Comparison of ENCODE assay signal across 24 cellular contexts in the genomic region with DNA sequence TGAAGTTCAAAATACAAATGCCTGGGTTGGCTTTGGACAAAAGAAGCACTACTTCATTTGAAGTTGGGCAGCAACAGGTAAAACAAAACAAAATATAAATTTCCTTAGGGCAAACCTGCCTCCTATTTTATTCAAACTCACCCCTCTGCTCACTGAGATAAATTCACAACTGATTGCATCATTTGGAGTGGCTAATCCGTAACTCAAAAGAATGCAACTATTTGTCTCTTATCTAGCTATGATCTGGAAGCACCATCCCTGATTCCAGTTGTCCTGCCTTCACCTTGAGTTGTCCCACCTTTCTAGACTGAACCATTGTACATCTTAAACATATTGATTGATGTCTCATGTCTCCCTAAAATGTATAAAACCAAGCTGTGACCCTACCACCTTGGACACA.
DNase-seq lines count a peak whose midpoint lies in the region; ATAC-seq, FAIRE-seq and TF ChIP-seq lines count a peak whose summit lies in the region.
"Had no signal": no experiment of that assay in that cellular context is flagged by ENCODE, and none has a peak within 500 bp of the region (broad histone marks: within the 10 kb centered on the region; RNA-seq: fewer than 3 reads in every experiment).

No MANE protein-coding gene starts in this region.

- no peak overlapping the region for H3K4ac ChIP-seq in H1 (replicated peaks; ENCODE audit: insufficient read length, low read depth, low read length)
- H3K4ac ChIP-seq in mesendoderm (ENCODE audit: low read depth, low read length), result peak overlapping the region; percentile 70

- H3K79me1 ChIP-seq in H1 (ENCODE audit: low read depth, low read length) (no peaks in the 10 kb centered on the region), mesendoderm (ENCODE audit: low read length) (no peaks in the 10 kb centered on the region)

- TF ChIP-seq EP300 in HepG2 (IDR thresholded peaks at IDR 0.05; ENCODE audit: low read depth in 2 of 2, low read length in 2 of 2) (no peak), HepG2 (CRISPR knock-in tag; IDR thresholded peaks at IDR 0.05; ENCODE audit: borderline replicate concordance) (no peak), H1 (IDR thresholded peaks at IDR 0.05; ENCODE audit: borderline replicate concordance in 1 of 2, low read depth in 2 of 2, low read length in 2 of 2) (no peak)

- no peaks in the 10 kb centered on the region for H3K36me3 ChIP-seq in HepG2 (replicated peaks in 1 of 2; ENCODE audit: control insufficient read depth in 1 of 2, insufficient read depth in 2 of 2, low read length in 2 of 2)
- no peaks in the 10 kb centered on the region for H3K36me3 ChIP-seq in right lobe of liver
- no peaks in the 10 kb centered on the region for H3K36me3 ChIP-seq in H1 (ENCODE audit: control insufficient read depth in 2 of 4, insufficient read depth in 4 of 4, low read length in 3 of 4)
- H3K36me3 ChIP-seq in mesendoderm (ENCODE audit: control insufficient read depth, insufficient read depth, low read length), result no peaks in the 10 kb centered on the region
- H3K36me3 ChIP-seq: BLaER1 treated with 17β-estradiol and CSF1 and Interleukin-3, amounts not matched to agents 10 nM and 100 nM had no signal

- H4K5ac ChIP-seq in H1 (ENCODE audit: insufficient read length, low read depth, low read length) (no peak overlapping the region), mesendoderm (ENCODE audit: low read length) (no peak overlapping the region)

- H4K91ac ChIP-seq in H1 (replicated peaks; ENCODE audit: insufficient read length, low read length), result no peak overlapping the region

- H2BK15ac ChIP-seq in H1 (ENCODE audit: low read length) (no peak overlapping the region), mesendoderm (replicated peaks; ENCODE audit: low read depth) (no peak overlapping the region)

- H3K4me2 ChIP-seq in HepG2 (ENCODE audit: low read depth, low read length) (no peak overlapping the region), H1 (ENCODE audit: insufficient read depth in 1 of 2, low read depth in 2 of 2, low read length in 2 of 2) (no peak overlapping the region), mesendoderm (ENCODE audit: low read length) (no peak overlapping the region)
- H3K4me2 ChIP-seq: A549; BLaER1 treated with 17β-estradiol and CSF1 and Interleukin-3, amounts not matched to agents 10 nM and 100 nM had no signal

- no peak overlapping the region for H2BK20ac ChIP-seq in H1 (ENCODE audit: low read length)

- TF ChIP-seq POLR2A in HepG2 (IDR thresholded peaks at IDR 0.05; ENCODE audit: insufficient read depth in 1 of 2, low read depth in 2 of 2, low read length in 2 of 2) (no peak), right lobe of liver (IDR thresholded peaks at IDR 0.05) (no peak), H1 (IDR thresholded peaks at IDR 0.05; ENCODE audit: control extremely low read depth in 1 of 2, low read depth in 2 of 2, low read length in 2 of 2) (no peak)

- H3K4me1 ChIP-seq in HepG2 (ENCODE audit: insufficient read depth, low read length), result no peaks in the 10 kb centered on the region
- no peaks in the 10 kb centered on the region for H3K4me1 ChIP-seq in right lobe of liver
- no peaks in the 10 kb centered on the region for H3K4me1 ChIP-seq in H1 (replicated peaks in 1 of 4; ENCODE audit: control insufficient read depth in 3 of 4, insufficient read depth in 4 of 4, low read length in 3 of 4)
- no peaks in the 10 kb centered on the region for H3K4me1 ChIP-seq in mesendoderm (ENCODE audit: control insufficient read depth, low read depth, low read length)
- H3K4me1 ChIP-seq: A549; BLaER1 treated with 17β-estradiol and CSF1 and Interleukin-3, amounts not matched to agents 10 nM and 100 nM; Caco-2 had no signal

- H3K27ac Mint-ChIP-seq in type B pancreatic cell, result peak overlapping the region; percentile 52
- no peak overlapping the region for H3K27ac Mint-ChIP-seq in activated T-helper 1 cell treated with anti-CD3 and anti-CD28 coated beads, Interleukin-12 subunit alpha, Interleukin-12 subunit beta, Interleukin-2, Interleukin-4 antibody, amounts not matched to agents 30 ng/mL and 10 ng/mL and 1 ng/mL, durations not matched to agents 14 hours and 24 hours and 36 hours
- H3K27ac Mint-ChIP-seq: B cell; CD4-positive, alpha-beta T cell; CD8-positive, alpha-beta T cell had no signal

- no peaks in the 10 kb centered on the region for H3K27me3 Mint-ChIP-seq in type B pancreatic cell
- H3K27me3 Mint-ChIP-seq in activated T-helper 1 cell treated with anti-CD3 and anti-CD28 coated beads, Interleukin-12 subunit alpha, Interleukin-12 subunit beta, Interleukin-2, Interleukin-4 antibody, amounts not matched to agents 30 ng/mL and 10 ng/mL and 1 ng/mL, durations not matched to agents 14 hours and 24 hours and 36 hours (ENCODE audit: insufficient read depth), result no peaks in the 10 kb centered on the region
- H3K27me3 Mint-ChIP-seq: B cell; CD4-positive, alpha-beta T cell had no signal

- H3K4me3 Mint-ChIP-seq in type B pancreatic cell, result no peak overlapping the region
- H3K4me3 Mint-ChIP-seq in activated T-helper 1 cell treated with anti-CD3 and anti-CD28 coated beads, Interleukin-12 subunit alpha, Interleukin-12 subunit beta, Interleukin-2, Interleukin-4 antibody, amounts not matched to agents 30 ng/mL and 10 ng/mL and 1 ng/mL, durations not matched to agents 14 hours and 24 hours and 36 hours, result no peak overlapping the region
- H3K4me3 Mint-ChIP-seq: B cell; CD4-positive, alpha-beta T cell; CD8-positive, alpha-beta T cell had no signal

- no peak overlapping the region for H3K27ac ChIP-seq in HepG2 (ENCODE audit: extremely low read length, insufficient read depth, low read length)
- H3K27ac ChIP-seq in right lobe of liver, result no peak overlapping the region
- no peak overlapping the region for H3K27ac ChIP-seq in H1 (ENCODE audit: low read depth, low read length)
- H3K27ac ChIP-seq in mesendoderm (ENCODE audit: low read depth, low read length), result no peak overlapping the region
- H3K27ac ChIP-seq: 22Rv1; A549; BLaER1 treated with 17β-estradiol and CSF1 and Interleukin-3, amounts not matched to agents 10 nM and 100 nM; C4-2B had no signal

- no peak overlapping the region for H2BK5ac ChIP-seq in H1 (ENCODE audit: low read depth, low read length)
- no peak overlapping the region for H2BK5ac ChIP-seq in mesendoderm (ENCODE audit: low read length)

- WGBS in HepG2 (ENCODE audit: low lambda C conversion rate), result 7% methylated on average over 1 of the region's 1 CpG
- 9% methylated on average over 1 of the region's 1 CpG for WGBS in right lobe of liver (ENCODE audit: insufficient coverage, low coverage, low lambda C conversion rate, missing lambda C conversion rate)
- 94% methylated on average over 1 of the region's 1 CpG; no CpG with 5 or more reads in 1 of the 2 experiments for WGBS in H1 (ENCODE audit: extremely low coverage in 1 of 2, insufficient coverage in 1 of 2, insufficient read length in 1 of 2, insufficient replicate concordance in 2 of 2, low coverage in 1 of 2, low lambda C conversion rate in 2 of 2, missing lambda C conversion rate in 1 of 2), 2 experiments
- WGBS in mesendoderm (ENCODE audit: extremely low coverage, insufficient coverage, low lambda C conversion rate), result no CpG with 5 or more reads among the region's 1 CpG

- H3K27me3 ChIP-seq in HepG2 (ENCODE audit: control insufficient read depth in 1 of 2, insufficient read depth in 2 of 2, low read length in 2 of 2) (no peaks in the 10 kb centered on the region), right lobe of liver (no peaks in the 10 kb centered on the region), H1 (replicated peaks in 1 of 4; ENCODE audit: control insufficient read depth in 3 of 4, extremely low read depth in 1 of 4, insufficient read depth in 3 of 4, low read length in 3 of 4) (no peaks in the 10 kb centered on the region), mesendoderm (ENCODE audit: insufficient read depth, low read length, poor library complexity) (no peaks in the 10 kb centered on the region)
- H3K27me3 ChIP-seq: BLaER1 treated with 17β-estradiol and CSF1 and Interleukin-3, amounts not matched to agents 10 nM and 100 nM had no signal

- H2BK120ac ChIP-seq in H1 (replicated peaks; ENCODE audit: low read depth, low read length), result no peak overlapping the region
- H2BK120ac ChIP-seq in mesendoderm (ENCODE audit: low read depth, low read length), result no peak overlapping the region

- no peak overlapping the region for H2AFZ ChIP-seq in HepG2 (ENCODE audit: low read length)
- 0 out of 2 replicates have a peak overlapping the region, but pooled peaks have one; percentile 84 for H2AFZ ChIP-seq in H1 (ENCODE audit: low read length)

- H3K36me3 Mint-ChIP-seq in type B pancreatic cell, result no peaks in the 10 kb centered on the region
- H3K36me3 Mint-ChIP-seq in activated T-helper 1 cell treated with anti-CD3 and anti-CD28 coated beads, Interleukin-12 subunit alpha, Interleukin-12 subunit beta, Interleukin-2, Interleukin-4 antibody, amounts not matched to agents 30 ng/mL and 10 ng/mL and 1 ng/mL, durations not matched to agents 14 hours and 24 hours and 36 hours (ENCODE audit: low read depth), result no peaks in the 10 kb centered on the region
- H3K36me3 Mint-ChIP-seq: CD8-positive, alpha-beta T cell had no signal

- FAIRE-seq in HepG2 (lab: Jason Lieb, UNC), result no peak
- no peak for FAIRE-seq in H1 (lab: Jason Lieb, UNC)
- FAIRE-seq: A549, D721Med, G401.6, GM12878, GM12892, GM18507 had no signal

- H3K23me2 ChIP-seq in H1 (ENCODE audit: low read depth, low read length), result no peaks in the 10 kb centered on the region

- TF ChIP-seq CTCF in HepG2 (CRISPR knock-in tag; IDR thresholded peaks at IDR 0.05) (no peak), right lobe of liver (IDR thresholded peaks at IDR 0.05) (no peak), H1 (IDR thresholded peaks at IDR 0.05; ENCODE audit: control extremely low read depth in 1 of 3, insufficient read depth in 1 of 3, low read depth in 1 of 3, low read length in 3 of 3) (no peak), type B pancreatic cell (conservative IDR thresholded peaks at IDR 0.05) (no peak)

- H3K4me3 ChIP-seq in HepG2 (replicated peaks in 1 of 3; ENCODE audit: insufficient read depth in 1 of 3, low read depth in 2 of 3, low read length in 3 of 3) (no peak overlapping the region), right lobe of liver (no peak overlapping the region), H1 (ENCODE audit: extremely low read depth in 1 of 4, insufficient read depth in 2 of 4, low read depth in 3 of 4, low read length in 4 of 4) (no peak overlapping the region), mesendoderm (ENCODE audit: low read length) (no peak overlapping the region)
- H3K4me3 ChIP-seq: A549; BLaER1 treated with 17β-estradiol and CSF1 and Interleukin-3, amounts not matched to agents 10 nM and 100 nM; GM12878 had no signal

- H3K9ac ChIP-seq in HepG2 (ENCODE audit: insufficient read depth, low read depth, low read length) (no peak overlapping the region), H1 (replicated peaks in 1 of 4; ENCODE audit: extremely low read depth in 1 of 4, low read depth in 3 of 4, low read length in 3 of 4) (no peak overlapping the region), mesendoderm (ENCODE audit: low read length) (no peak overlapping the region)
- H3K9ac ChIP-seq: BLaER1 treated with 17β-estradiol and CSF1 and Interleukin-3, amounts not matched to agents 10 nM and 100 nM had no signal

- peaks cover 7% of the 10 kb centered on the region; the same call in 1 of the 2 replicates for H3K9me3 ChIP-seq in HepG2 (ENCODE audit: low read length)
- H3K9me3 ChIP-seq in right lobe of liver, result no peaks in the 10 kb centered on the region
- H3K9me3 ChIP-seq in H1 (ENCODE audit: insufficient read depth in 2 of 2, low read depth in 1 of 2, low read length in 1 of 2), result no peaks in the 10 kb centered on the region
- H3K9me3 ChIP-seq: A549; BLaER1 treated with 17β-estradiol and CSF1 and Interleukin-3, amounts not matched to agents 10 nM and 100 nM; Caco-2 had no signal

- in situ Hi-C loops in HepG2 (cut with HindIII; ENCODE audit: extremely low pct_ligation_motif_present, low pct_unique_long_range_greater_than_20kb), result no loop called here

- POLR2A ChIA-PET in HepG2 (lab: Yijun Ruan, JAX) (no interaction called here), H1 (lab: Charles Lee; ENCODE audit: partially characterized antibody) (no interaction called here)

- H3K56ac ChIP-seq in H1 (replicated peaks; ENCODE audit: insufficient read length, low read depth, low read length) (no peak overlapping the region), mesendoderm (ENCODE audit: low read length) (no peak overlapping the region)

- CTCF ChIA-PET in HepG2 (lab: Yijun Ruan, JAX; ENCODE audit: low intra/inter-chr PET ratio, low total read pairs), result no interaction called here
- CTCF ChIA-PET in H1 (lab: Charles Lee; ENCODE audit: partially characterized antibody), result no interaction called here

- H3K23ac ChIP-seq in H1 (ENCODE audit: insufficient read length) (no peak overlapping the region), mesendoderm (ENCODE audit: low read length) (no peak overlapping the region)

- BruUV-seq in HepG2 (replicated peaks; lab: Mats Ljungman, UMichigan), result no TSS peak

- no peak overlapping the region for H4K8ac ChIP-seq in H1 (ENCODE audit: extremely low read depth, insufficient read depth, low read length)
- no peak overlapping the region for H4K8ac ChIP-seq in mesendoderm (ENCODE audit: low read depth, low read length)

- TF ChIP-seq RAD21 in HepG2 (CRISPR knock-in tag; IDR thresholded peaks at IDR 0.05), result no peak
- no peak for TF ChIP-seq RAD21 in H1 (IDR thresholded peaks at IDR 0.05 in 1 of 2, conservative IDR thresholded peaks at IDR 0.05 in 1 of 2; ENCODE audit: low read depth in 2 of 2, low read length in 2 of 2)

- H2BK12ac ChIP-seq in H1 (ENCODE audit: low read depth, low read length), result no peak overlapping the region

- no peaks in the 10 kb centered on the region for H3K9me3 Mint-ChIP-seq in type B pancreatic cell
- H3K9me3 Mint-ChIP-seq in activated T-helper 1 cell treated with anti-CD3 and anti-CD28 coated beads, Interleukin-12 subunit alpha, Interleukin-12 subunit beta, Interleukin-2, Interleukin-4 antibody, amounts not matched to agents 30 ng/mL and 10 ng/mL and 1 ng/mL, durations not matched to agents 14 hours and 24 hours and 36 hours, result no peaks in the 10 kb centered on the region
- H3K9me3 Mint-ChIP-seq: CD4-positive, alpha-beta T cell; CD8-positive, alpha-beta T cell had no signal

- ATAC-seq in HepG2 (no peak), right lobe of liver (no peak), GM21529 (IDR thresholded peaks at IDR 0.05; ENCODE audit: unreplicated experiment) (no peak)
- ATAC-seq: A549; CD8-positive, alpha-beta T cell; GM12878 had no signal

- H3K79me2 ChIP-seq in HepG2 (ENCODE audit: insufficient read depth, low read length) (no peaks in the 10 kb centered on the region), H1 (ENCODE audit: control insufficient read depth in 1 of 2, insufficient read depth in 2 of 2, low read length in 2 of 2) (no peaks in the 10 kb centered on the region), mesendoderm (ENCODE audit: control insufficient read depth, insufficient read depth, low read length) (no peaks in the 10 kb centered on the region)

- no peak overlapping the region for H3K14ac ChIP-seq in H1 (ENCODE audit: insufficient read length)

- intact Hi-C loops in HepG2 (cut with micrococcal nuclease; ENCODE audit: unreplicated experiment) (no loop called here), right lobe of liver (cut with DNase I) (no loop called here)
- intact Hi-C loops in activated T-helper 1 cell treated with anti-CD3 and anti-CD28 coated beads, Interleukin-12 subunit alpha, Interleukin-12 subunit beta, Interleukin-2, Interleukin-4 antibody, amounts not matched to agents 30 ng/mL and 10 ng/mL and 1 ng/mL, durations not matched to agents 14 hours and 24 hours and 36 hours (cut with micrococcal nuclease), result no loop called here

- no peak for DNase-seq in HepG2 (ENCODE audit: low spot score)
- DNase-seq in right lobe of liver, result no peak
- no peak for DNase-seq in H1 (ENCODE audit: low read depth in 1 of 2, low spot score in 2 of 2)
- DNase-seq in mesendoderm, result peak; percentile 68
- DNase-seq in type B pancreatic cell (ENCODE audit: extremely low spot score, unreplicated experiment), result no peak
- DNase-seq in activated T-helper 1 cell treated with anti-CD3 and anti-CD28 coated beads, Interleukin-12 subunit alpha, Interleukin-12 subunit beta, Interleukin-2, Interleukin-4 antibody, amounts not matched to agents 30 ng/mL and 10 ng/mL and 1 ng/mL, durations not matched to agents 14 hours and 24 hours and 36 hours (ENCODE audit: low spot score), result no peak
- no peak for DNase-seq in GF-D8 (lab: John Stamatoyannopoulos, UW)
- DNase-seq: AML-193; Caco-2; Calu3; CD4-positive, alpha-beta T cell; CD8-positive, alpha-beta T cell; DMS79 treated with DMSO at 0.1 percent for 48 hours had no signal

- H3K4me1 Mint-ChIP-seq in type B pancreatic cell (ENCODE audit: unreplicated experiment), result no peaks in the 10 kb centered on the region
- H3K4me1 Mint-ChIP-seq in activated T-helper 1 cell treated with anti-CD3 and anti-CD28 coated beads, Interleukin-12 subunit alpha, Interleukin-12 subunit beta, Interleukin-2, Interleukin-4 antibody, amounts not matched to agents 30 ng/mL and 10 ng/mL and 1 ng/mL, durations not matched to agents 14 hours and 24 hours and 36 hours (ENCODE audit: low read depth), result no peaks in the 10 kb centered on the region
- H3K4me1 Mint-ChIP-seq: B cell had no signal

- H3K18ac ChIP-seq in H1 (ENCODE audit: extremely low read depth, low read length), result no peak overlapping the region
- H3K18ac ChIP-seq in mesendoderm (ENCODE audit: low read length), result no peak overlapping the region

- no peak overlapping the region for H2AK5ac ChIP-seq in H1 (ENCODE audit: low read depth, low read length)
- H2AK5ac ChIP-seq in mesendoderm (ENCODE audit: low read length), result no peak overlapping the region

- H4K20me1 ChIP-seq in HepG2 (ENCODE audit: insufficient read depth, low read length) (no peaks in the 10 kb centered on the region), H1 (replicated peaks in 1 of 2; ENCODE audit: control insufficient read depth in 1 of 2, insufficient read depth in 2 of 2, low read length in 2 of 2) (no peaks in the 10 kb centered on the region)
- H4K20me1 ChIP-seq: BLaER1 treated with 17β-estradiol and CSF1 and Interleukin-3, amounts not matched to agents 10 nM and 100 nM had no signal
